ENCODE assay signal across 8 cellular contexts in the genomic region with DNA sequence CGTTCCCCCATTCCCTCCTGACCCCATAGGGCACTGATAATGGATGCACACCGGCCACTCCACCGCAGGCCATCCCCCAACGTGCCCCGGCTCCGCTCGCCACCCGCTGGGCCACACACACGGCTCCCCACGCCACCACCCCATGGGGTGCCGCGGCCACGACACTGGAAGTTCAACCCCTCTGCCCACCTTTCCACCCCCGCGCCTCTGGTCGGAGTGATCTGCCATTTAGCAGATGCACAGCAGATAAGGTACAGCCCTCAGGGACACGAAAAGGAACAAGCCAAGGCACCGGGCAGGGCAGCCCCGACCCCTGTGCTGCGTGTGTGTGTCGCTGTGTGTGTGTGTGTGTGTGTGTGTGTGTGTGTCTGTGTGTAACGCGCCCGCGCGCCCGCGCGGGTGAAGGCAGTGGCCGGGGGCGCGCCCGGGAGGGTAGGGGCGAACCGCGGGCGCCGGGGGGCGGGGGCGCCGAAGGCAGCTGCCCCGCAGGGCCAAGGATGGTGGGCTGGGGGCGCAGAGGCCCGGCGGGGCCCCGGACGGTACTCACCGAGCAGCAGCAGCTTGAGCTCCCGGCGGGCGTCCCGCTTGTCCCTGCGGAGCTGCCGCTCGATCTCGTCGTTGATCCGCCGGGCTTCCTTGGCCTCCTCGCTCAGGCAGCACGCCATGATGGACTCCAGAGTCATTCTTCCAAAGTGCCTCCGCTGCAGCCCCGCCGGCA. TPM values are rescaled to one million over a fixed set of nuclear protein-coding genes. Genes with fewer than 3 reads are reported as not detected.
DNase-seq lines count a peak whose midpoint lies in the region; ATAC-seq and TF ChIP-seq lines count a peak whose summit lies in the region.

No MANE protein-coding gene starts in this region.

- H3K4me3 Mint-ChIP-seq in naive thymus-derived CD8-positive, alpha-beta T cell, result peak overlapping the region; percentile 83 to 98 (median 94)
- H3K4me3 Mint-ChIP-seq in stimulated activated naive CD8-positive, alpha-beta T cell treated with anti-CD3 and anti-CD28 coated beads, Interleukin-15, amount 100 ng/mL, for 72 hours, result peak overlapping the region; percentile 87 to 98

- POLR2A ChIA-PET in naive thymus-derived CD8-positive, alpha-beta T cell (lab: Charles Lee), result interaction anchor here (0.7 to 2.9 kb wide), 18 partner anchors 11 to 266 kb away, joined by 3 to 16 read pairs (median 4); partner anchors contain the start of gene PSAT1

- peak; percentile 35 to 36 for ATAC-seq in naive thymus-derived CD8-positive, alpha-beta T cell
- ATAC-seq in stimulated activated naive CD8-positive, alpha-beta T cell treated with anti-CD3 and anti-CD28 coated beads, Interleukin-15, amount 100 ng/mL, for 72 hours, result peak; percentile 51
- ATAC-seq in GM18909 (IDR thresholded peaks at IDR 0.05; ENCODE audit: poor library complexity, unreplicated experiment), result no peak

- peaks cover 0 to 7% (median 0%) of the 10 kb centered on the region in 3 donors for H3K36me3 Mint-ChIP-seq in naive thymus-derived CD8-positive, alpha-beta T cell

- H3K4me1 Mint-ChIP-seq in naive thymus-derived CD8-positive, alpha-beta T cell, result peaks cover 27 to 76% (median 61%) of the 10 kb centered on the region in 4 donors
- peaks cover 61% of the 10 kb centered on the region for H3K4me1 Mint-ChIP-seq in stimulated activated naive CD8-positive, alpha-beta T cell treated with anti-CD3 and anti-CD28 coated beads, Interleukin-15, amount 100 ng/mL, for 72 hours

- H3K9me3 Mint-ChIP-seq in naive thymus-derived CD8-positive, alpha-beta T cell, result no peaks in the 10 kb centered on the region
- H3K9me3 Mint-ChIP-seq in stimulated activated naive CD8-positive, alpha-beta T cell treated with anti-CD3 and anti-CD28 coated beads, Interleukin-15, amount 100 ng/mL, for 72 hours, result no peaks in the 10 kb centered on the region

- TF ChIP-seq CTCF in GM20000 (IDR thresholded peaks at IDR 0.05; ENCODE audit: extremely low read depth, missing control alignments), result no peak

- DNase-seq in GM20000 (ENCODE audit: low spot score), result peak; percentile 22
- peak; percentile 35 for DNase-seq in NCI-H774 (lab: John Stamatoyannopoulos, UW)
- peak; percentile 39 for DNase-seq in activated T-helper 1 cell treated with Interleukin-2 at 50 U/mL for 16 hours (ENCODE audit: low read depth)
- DNase-seq in fibroblast of gingiva (ENCODE audit: low read depth), result peak; percentile 61
- DNase-seq in naive thymus-derived CD8-positive, alpha-beta T cell, result peak; percentile 40 to 81 (median 60)
- DNase-seq in stimulated activated naive CD8-positive, alpha-beta T cell treated with anti-CD3 and anti-CD28 coated beads, Interleukin-15, amount 100 ng/mL, for 72 hours, result peak; percentile 69 to 70
- no peak for DNase-seq in KG1 (lab: John Stamatoyannopoulos, UW)

- peaks cover 0 to 6% (median 0%) of the 10 kb centered on the region in 5 donors for H3K27me3 Mint-ChIP-seq in naive thymus-derived CD8-positive, alpha-beta T cell
- H3K27me3 Mint-ChIP-seq in stimulated activated naive CD8-positive, alpha-beta T cell treated with anti-CD3 and anti-CD28 coated beads, Interleukin-15, amount 100 ng/mL, for 72 hours, result no peaks in the 10 kb centered on the region

- H3K27ac Mint-ChIP-seq in naive thymus-derived CD8-positive, alpha-beta T cell, result peak overlapping the region; percentile 77 to 97 (median 90)
- H3K27ac Mint-ChIP-seq in stimulated activated naive CD8-positive, alpha-beta T cell treated with anti-CD3 and anti-CD28 coated beads, Interleukin-15, amount 100 ng/mL, for 72 hours, result peak overlapping the region; percentile 64 to 97

RNA-seq across cellular contexts. Expression of gene GNAQ, which starts 0.9 kb away (rescaled TPM):
- total RNA-seq in naive thymus-derived CD8-positive, alpha-beta T cell, result 10 to 100 TPM; 33.3 to 40.0 TPM
- 10 to 100 TPM in 1 of 3 donors, 1 to 10 TPM in 2; 6.9 to 15.6 (median 9.9) TPM for polyA plus RNA-seq in naive thymus-derived CD8-positive, alpha-beta T cell
